In the genomic region with DNA sequence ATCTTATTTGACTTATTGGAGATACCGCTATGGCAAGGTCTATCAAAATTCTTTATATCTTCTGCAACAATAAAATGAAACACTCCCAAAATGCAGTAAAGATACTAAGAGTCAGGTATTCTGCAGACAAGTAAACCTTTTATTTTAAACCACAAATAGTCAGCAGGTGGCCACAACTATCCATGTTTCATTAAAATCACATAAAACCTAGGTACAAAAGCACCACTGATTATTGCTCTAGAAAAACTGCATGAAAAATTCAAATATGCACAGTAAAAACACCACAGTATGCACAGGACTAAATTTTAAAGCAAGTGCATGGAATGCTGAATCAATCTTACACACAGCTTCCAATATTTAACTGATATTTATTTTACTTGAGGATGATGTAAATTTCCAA, we compare ENCODE assay signal across 18 cellular contexts. TPM values are rescaled to one million over a fixed set of nuclear protein-coding genes. Genes with fewer than 3 reads are reported as not detected.
DNase-seq lines count a peak whose midpoint lies in the region; ATAC-seq, FAIRE-seq and TF ChIP-seq lines count a peak whose summit lies in the region.
"Had no signal": no experiment of that assay in that cellular context is flagged by ENCODE, and none has a peak within 500 bp of the region (broad histone marks: within the 10 kb centered on the region; RNA-seq: fewer than 3 reads in every experiment).

No MANE protein-coding gene starts in this region.

- H4K20me1 ChIP-seq in neural cell (ENCODE audit: insufficient read depth), result no peaks in the 10 kb centered on the region

- H3K27me3 ChIP-seq in neural cell (ENCODE audit: insufficient read depth, low read depth, low read length) (no peaks in the 10 kb centered on the region), heart left ventricle (no peaks in the 10 kb centered on the region)
- H3K27me3 ChIP-seq: BE2C had no signal

- FAIRE-seq in D721Med (lab: Jason Lieb, UNC), result no peak
- FAIRE-seq: A549, G401.6, GM12892 had no signal

- no peak overlapping the region for H3K4me3 ChIP-seq in HEK293 (ENCODE audit: low read depth, low read length)
- no peak overlapping the region for H3K4me3 ChIP-seq in neural cell (ENCODE audit: low read length)
- H3K4me3 ChIP-seq in heart left ventricle, result no peak overlapping the region
- H3K4me3 ChIP-seq: A549, GM23338 had no signal

- TF ChIP-seq POLR2A in heart left ventricle (IDR thresholded peaks at IDR 0.05), result no peak

- ATAC-seq in heart left ventricle (no peak), esophagus mucosa (no peak)
- ATAC-seq: A549, GM23338 had no signal

- intact Hi-C loops in heart left ventricle (cut with DNase I), result loop anchor here in 1 of 10 donors (10.0 kb wide), 1 partner anchor 264 kb away; no protein-coding TSS in a partner anchor

- POLR2A ChIA-PET in HEK293 (lab: Yijun Ruan, JAX), result no interaction called here

- peak; percentile 9 for TF ChIP-seq CTCF in D721Med (IDR thresholded peaks at IDR 0.05; ENCODE audit: insufficient read depth, missing control alignments)
- TF ChIP-seq CTCF in HEK293 (tag by site-specific recombination; IDR thresholded peaks at IDR 0.05), result no peak
- peak; percentile 12; the same call in 1 of the 2 replicates for TF ChIP-seq CTCF in VCaP (conservative IDR thresholded peaks at IDR 0.05)
- TF ChIP-seq CTCF in neural cell (IDR thresholded peaks at IDR 0.05; ENCODE audit: poor library complexity, severe bottlenecking), result peak; percentile 24
- no peak for TF ChIP-seq CTCF in heart left ventricle (IDR thresholded peaks at IDR 0.05)

- H2AFZ ChIP-seq in neural cell (ENCODE audit: low read depth, low read length), result no peak overlapping the region
- H2AFZ ChIP-seq: GM23338 had no signal

- no peaks in the 10 kb centered on the region for H3K79me2 ChIP-seq in neural cell (replicated peaks; ENCODE audit: insufficient read depth, low read length)

- DNase-seq in D721Med (ENCODE audit: insufficient read length, low spot score), result no peak
- DNase-seq in cerebellar cortex (ENCODE audit: low spot score), result no peak
- DNase-seq in heart left ventricle, result no peak
- DNase-seq: BE2C; CD4-positive, alpha-beta memory T cell; DMS153; DMS79 treated with DMSO at 0.1 percent for 48 hours; EL; H7 had no signal

- no peak for TF ChIP-seq EP300 in neural cell (conservative IDR thresholded peaks at IDR 0.05; ENCODE audit: poor library complexity, severe bottlenecking)

- H3K9me3 ChIP-seq in HEK293 (ENCODE audit: control insufficient read depth, insufficient read depth, low read depth, low read length), result no peaks in the 10 kb centered on the region
- H3K9me3 ChIP-seq in neural cell (ENCODE audit: low read length), result no peaks in the 10 kb centered on the region
- H3K9me3 ChIP-seq in heart left ventricle, result no peaks in the 10 kb centered on the region
- H3K9me3 ChIP-seq: A549, BE2C had no signal

- CTCF ChIA-PET in HEK293 (lab: Yijun Ruan, JAX), result interaction anchor here (0.8 to 1.3 kb wide), 2 partner anchors 11 to 513 kb away, joined by 3 to 4 read pairs; no protein-coding TSS in a partner anchor

- WGBS in heart left ventricle, 4 donors, result 95 to 99% (median 97%) methylated on average over 1 of the region's 1 CpG

- H3K4me1 ChIP-seq in HEK293 (ENCODE audit: control insufficient read depth, insufficient read depth, low read length) (no peaks in the 10 kb centered on the region; the same call in 1 of the 2 replicates), heart left ventricle (peaks cover 0 to 11% (median 0%) of the 10 kb centered on the region in 12 donors)
- H3K4me1 ChIP-seq: A549, BE2C had no signal

- no peak overlapping the region for H3K9ac ChIP-seq in neural cell (ENCODE audit: low read length)

- no peaks in the 10 kb centered on the region for H3F3A ChIP-seq in neural cell (ENCODE audit: insufficient read depth, low read length, poor library complexity, severe bottlenecking)

- H3K27ac ChIP-seq in HEK293 (ENCODE audit: extremely low read depth, low read depth, low read length) (no peak overlapping the region), VCaP (no peak overlapping the region), neural cell (ENCODE audit: low read length) (no peak overlapping the region), heart left ventricle (no peak overlapping the region)
- H3K27ac ChIP-seq: A549, C4-2B had no signal

- no peak overlapping the region for H3K4me2 ChIP-seq in neural cell (ENCODE audit: low read length)
- H3K4me2 ChIP-seq: A549, GM23338 had no signal

- H3K9me2 ChIP-seq in neural cell (ENCODE audit: insufficient read depth, low read length), result no peaks in the 10 kb centered on the region

- peak; percentile 50 for TF ChIP-seq RAD21 in neural cell (conservative IDR thresholded peaks at IDR 0.05)

- H3K36me3 ChIP-seq in HEK293 (ENCODE audit: control insufficient read depth in 2 of 2, insufficient read depth in 1 of 2, low read length in 2 of 2) (peaks cover 4 to 25% of the 10 kb centered on the region in 2 experiments; a peak in 1 of 3 replicates), neural cell (ENCODE audit: insufficient read depth, low read length) (peaks cover 7% of the 10 kb centered on the region), heart left ventricle (peaks cover 0 to 67% (median 22%) of the 10 kb centered on the region in 9 donors)

TF ChIP-seq in HEK293, 187 proteins besides CTCF, POLR2A, EP300 and RAD21:
- peak; percentile 12; the same call in 1 of the 2 replicates for TF ChIP-seq ZNF654 (tag by site-specific recombination; IDR thresholded peaks at IDR 0.05; ENCODE audit: low read depth)
- TF ChIP-seq ZNF555 (tag by site-specific recombination; conservative IDR thresholded peaks at IDR 0.05), result no peak

TF ChIP-seq in neural cell, 6 proteins besides CTCF, POLR2A, EP300 and RAD21:
- TF ChIP-seq EZH2 (IDR thresholded peaks at IDR 0.05; ENCODE audit: borderline replicate concordance, insufficient read depth, low read length, poor library complexity, severe bottlenecking) (no peak), MXI1 (conservative IDR thresholded peaks at IDR 0.05; ENCODE audit: poor library complexity, severe bottlenecking) (no peak), SMC3 (conservative IDR thresholded peaks at IDR 0.05; ENCODE audit: poor library complexity) (peak; percentile 53), TAF1 (IDR thresholded peaks at IDR 0.05; ENCODE audit: low read depth) (no peak)

RNA-seq across cellular contexts. Expression of a gene that starts 33.4 kb away (rescaled TPM):
- 88.4 and 121 TPM in 2 replicates for polyA plus RNA-seq in neural cell
- polyA minus RNA-seq in neural cell, result 22.2 and 25.0 TPM in 2 replicates
- 100 to 1,000 TPM in 8 of 9 donors, 10 to 100 TPM in 1; 91.9 to 168 (median 127) TPM for total RNA-seq in heart left ventricle
- polyA plus RNA-seq in heart left ventricle, result 100 to 1,000 TPM in 1 of 2 donors, 10 to 100 TPM in 1; 69.4 to 219 TPM
- total RNA-seq in esophagus mucosa, result 37.2 TPM

Comparison
In these comparisons a context has a peak if more than half of its experiments do, and no peak if none do; other contexts are left out.
1. CTCF ChIP-seq: peak in D721Med (single experiment), VCaP (single experiment) and neural cell (single experiment); none in HEK293 (single experiment) and heart left ventricle (0 of 12).